ENCODE assay signal across 1 cellular context in the genomic region with DNA sequence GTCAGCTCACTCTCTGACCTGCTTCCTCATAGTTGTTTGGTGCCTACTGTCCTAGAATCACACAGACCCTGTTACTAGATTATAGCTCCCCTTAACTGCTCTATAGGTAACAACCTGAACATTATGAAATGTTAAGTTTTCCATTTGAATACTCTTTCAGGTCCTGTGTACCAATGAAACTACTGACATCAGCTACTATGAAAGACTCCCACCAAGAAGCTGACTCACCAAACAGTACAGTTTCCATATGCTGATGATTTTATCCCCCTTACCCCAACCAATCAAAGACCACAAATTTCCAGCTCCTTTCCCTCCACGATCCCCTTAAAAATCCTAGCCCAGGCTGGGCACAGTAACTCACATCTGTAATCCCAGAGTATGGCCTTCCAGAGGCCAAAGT.
TF ChIP-seq lines count a peak whose summit lies in the region.

No MANE protein-coding gene starts in this region.

TF ChIP-seq in endothelial cell of umbilical vein, 7 proteins besides CTCF, POLR2A, EP300 and RAD21:
- TF ChIP-seq JUN (IDR thresholded peaks at IDR 0.05; ENCODE audit: borderline replicate concordance, insufficient read depth, insufficient read length, low read depth) (no peak), EZH2 (IDR thresholded peaks at IDR 0.05; ENCODE audit: borderline replicate concordance, low read depth, low read length, severe bottlenecking) (no peak), MYC (IDR thresholded peaks at IDR 0.05; ENCODE audit: low read depth, low read length) (no peak), GATA2 (IDR thresholded peaks at IDR 0.05; ENCODE audit: insufficient read depth, insufficient read length, low read depth, low read length) (no peak)
